27 cellular contexts compared by ENCODE assay signal in genomic region chr5:172436078-172436873, GRCh38. TPM values are rescaled to one million over a fixed set of nuclear protein-coding genes. Genes with fewer than 3 reads are reported as not detected.
A peak's percentile ranks its signal among the peaks of the same experiment; 100 is the strongest.
DNase-seq lines count a peak whose midpoint lies in the region; ATAC-seq and TF ChIP-seq lines count a peak whose summit lies in the region.
"Had no signal": no experiment of that assay in that cellular context is flagged by ENCODE, and none has a peak within 500 bp of the region (broad histone marks: within the 10 kb centered on the region; RNA-seq: fewer than 3 reads in every experiment).

No MANE protein-coding gene starts in this region.

- H3K27me3 ChIP-seq in esophagus muscularis mucosa (no peaks in the 10 kb centered on the region), ovary (no peaks in the 10 kb centered on the region), testis (no peaks in the 10 kb centered on the region)
- H3K27me3 ChIP-seq: MG63, Peyer's patch, SJCRH30 had no signal

- peak overlapping the region; percentile 96 to 99 (median 98) for H3K27ac Mint-ChIP-seq in brain
- H3K27ac Mint-ChIP-seq in activated CD4-positive, alpha-beta memory T cell treated with anti-CD3 and anti-CD28 coated beads, Interleukin-2, amount 10 ng/mL, durations not matched to agents 7 days and 5 days: no peak overlapping the region
- H3K27ac Mint-ChIP-seq: activated CD4-positive, alpha-beta T cell treated with anti-CD3 and anti-CD28 coated beads, Interleukin-2, amount 10 ng/mL, durations not matched to agents 7 days and 5 days; activated CD8-positive, alpha-beta memory T cell treated with anti-CD3 and anti-CD28 coated beads, Interleukin-2, amount 10 ng/mL, durations not matched to agents 7 days and 5 days; activated T-cell treated with anti-CD3 and anti-CD28 coated beads, Interleukin-2, amount 50 U/mL, for 72 hours; naive thymus-derived CD8-positive, alpha-beta T cell had no signal

- intact Hi-C loops in esophagus muscularis mucosa (cut with DNase I) (no loop called here), ovary (cut with DNase I) (no loop called here), testis (cut with DNase I; ENCODE audit: low total_unique reads) (no loop called here)

- DNase-seq in esophagus muscularis mucosa (ENCODE audit: extremely low spot score): no peak
- peak in 2 of 5 donors; percentile 14 to 33 for DNase-seq in ovary
- no peak for DNase-seq in testis
- DNase-seq in left lobe of liver (ENCODE audit: low spot score): no peak
- DNase-seq in HCEC 1CT: no peak
- no peak for DNase-seq in activated CD4-positive, alpha-beta memory T cell treated with anti-CD3 and anti-CD28 coated beads, Interleukin-2, amount 10 ng/mL, durations not matched to agents 7 days and 5 days
- DNase-seq: activated CD4-positive, alpha-beta T cell treated with anti-CD3 and anti-CD28 coated beads, Interleukin-2, amount 10 ng/mL, durations not matched to agents 7 days and 5 days; activated CD8-positive, alpha-beta memory T cell treated with anti-CD3 and anti-CD28 coated beads, Interleukin-2, amount 10 ng/mL, durations not matched to agents 7 days and 5 days; activated naive CD4-positive, alpha-beta T cell treated with Interleukin-2 at 50 U/mL for 16 hours; activated T-cell treated with anti-CD3 and anti-CD28 coated beads, Interleukin-2, amount 50 U/mL, for 72 hours; central memory CD4-positive, alpha-beta T cell; COR-L47; DMS79; KBM-7; MG63; naive thymus-derived CD8-positive, alpha-beta T cell; NCI-H1105 treated with DMSO at 0.1 percent for 48 hours; NCI-H2029; NCI-H526 treated with DMSO at 0.1 percent for 48 hours; occipital lobe; retina; SJCRH30; spleen; T1000 had no signal

- peaks cover 29% of the 10 kb centered on the region for H3K36me3 Mint-ChIP-seq in brain
- H3K36me3 Mint-ChIP-seq in activated CD4-positive, alpha-beta memory T cell treated with anti-CD3 and anti-CD28 coated beads, Interleukin-2, amount 10 ng/mL, durations not matched to agents 7 days and 5 days (ENCODE audit: low read depth): no peaks in the 10 kb centered on the region
- H3K36me3 Mint-ChIP-seq: activated CD8-positive, alpha-beta memory T cell treated with anti-CD3 and anti-CD28 coated beads, Interleukin-2, amount 10 ng/mL, durations not matched to agents 7 days and 5 days; naive thymus-derived CD8-positive, alpha-beta T cell had no signal

- H3K9me3 ChIP-seq in esophagus muscularis mucosa: no peaks in the 10 kb centered on the region
- H3K9me3 ChIP-seq in ovary: no peaks in the 10 kb centered on the region
- no peaks in the 10 kb centered on the region for H3K9me3 ChIP-seq in testis
- H3K9me3 ChIP-seq: MG63, Peyer's patch, SJCRH30, spleen had no signal

- H3K4me3 Mint-ChIP-seq in brain: no peak overlapping the region
- H3K4me3 Mint-ChIP-seq in activated CD4-positive, alpha-beta memory T cell treated with anti-CD3 and anti-CD28 coated beads, Interleukin-2, amount 10 ng/mL, durations not matched to agents 7 days and 5 days: no peak overlapping the region
- H3K4me3 Mint-ChIP-seq: activated CD4-positive, alpha-beta T cell treated with anti-CD3 and anti-CD28 coated beads, Interleukin-2, amount 10 ng/mL, durations not matched to agents 7 days and 5 days; activated CD8-positive, alpha-beta memory T cell treated with anti-CD3 and anti-CD28 coated beads, Interleukin-2, amount 10 ng/mL, durations not matched to agents 7 days and 5 days; activated T-cell treated with anti-CD3 and anti-CD28 coated beads, Interleukin-2, amount 50 U/mL, for 72 hours; naive thymus-derived CD8-positive, alpha-beta T cell had no signal

- H3K27me3 Mint-ChIP-seq in brain: peaks cover 3% of the 10 kb centered on the region
- peaks cover 5% of the 10 kb centered on the region for H3K27me3 Mint-ChIP-seq in activated CD4-positive, alpha-beta memory T cell treated with anti-CD3 and anti-CD28 coated beads, Interleukin-2, amount 10 ng/mL, durations not matched to agents 7 days and 5 days

- H3K27ac ChIP-seq in esophagus muscularis mucosa (replicated peaks in 1 of 4): peak overlapping the region; percentile 69 to 78 (median 72)
- H3K27ac ChIP-seq in ovary: peak overlapping the region; percentile 23 to 72
- H3K27ac ChIP-seq in testis: peak overlapping the region; percentile 45 to 72
- H3K27ac ChIP-seq: SJCRH30, spleen had no signal

- H3K4me1 ChIP-seq in esophagus muscularis mucosa (peaks cover 22 to 78% (median 64%) of the 10 kb centered on the region in 4 donors), ovary (ENCODE audit: insufficient read depth) (peaks cover 12% of the 10 kb centered on the region), testis (peaks cover 24% of the 10 kb centered on the region)

- TF ChIP-seq EP300 in esophagus muscularis mucosa (IDR thresholded peaks at IDR 0.05): no peak
- no peak for TF ChIP-seq EP300 in ovary (IDR thresholded peaks at IDR 0.05)

- peaks cover 0 to 3% (median 0%) of the 10 kb centered on the region in 5 experiments for H3K9me3 Mint-ChIP-seq in brain
- no peaks in the 10 kb centered on the region for H3K9me3 Mint-ChIP-seq in activated CD4-positive, alpha-beta memory T cell treated with anti-CD3 and anti-CD28 coated beads, Interleukin-2, amount 10 ng/mL, durations not matched to agents 7 days and 5 days
- H3K9me3 Mint-ChIP-seq: activated CD4-positive, alpha-beta T cell treated with anti-CD3 and anti-CD28 coated beads, Interleukin-2, amount 10 ng/mL, durations not matched to agents 7 days and 5 days; activated T-cell treated with anti-CD3 and anti-CD28 coated beads, Interleukin-2, amount 50 U/mL, for 72 hours; naive thymus-derived CD8-positive, alpha-beta T cell had no signal

- ATAC-seq in left lobe of liver (no peak), HG03175 (IDR thresholded peaks at IDR 0.05; ENCODE audit: unreplicated experiment) (no peak)
- ATAC-seq: activated CD8-positive, alpha-beta memory T cell treated with anti-CD3 and anti-CD28 coated beads, Interleukin-2, amount 10 ng/mL, durations not matched to agents 7 days and 5 days; activated T-cell treated with anti-CD3 and anti-CD28 coated beads, Interleukin-2, amount 50 U/mL, for 72 hours; naive thymus-derived CD8-positive, alpha-beta T cell had no signal

- 91% methylated on average over 7 of the region's 12 CpGs for WGBS in esophagus muscularis mucosa
- WGBS in ovary, 3 donors: 73 to 89% (median 87%) methylated on average over 12 of the region's 12 CpGs
- 88% methylated on average over 11 to 12 of the region's 12 CpGs for whole genome bisulfite sequencing in testis, 2 donors

- peaks cover 83% of the 10 kb centered on the region for H3K4me1 Mint-ChIP-seq in brain
- H3K4me1 Mint-ChIP-seq in activated CD4-positive, alpha-beta memory T cell treated with anti-CD3 and anti-CD28 coated beads, Interleukin-2, amount 10 ng/mL, durations not matched to agents 7 days and 5 days: no peaks in the 10 kb centered on the region
- H3K4me1 Mint-ChIP-seq: activated CD4-positive, alpha-beta T cell treated with anti-CD3 and anti-CD28 coated beads, Interleukin-2, amount 10 ng/mL, durations not matched to agents 7 days and 5 days; activated CD8-positive, alpha-beta memory T cell treated with anti-CD3 and anti-CD28 coated beads, Interleukin-2, amount 10 ng/mL, durations not matched to agents 7 days and 5 days; naive thymus-derived CD8-positive, alpha-beta T cell had no signal

- POLR2A ChIA-PET in activated CD4-positive, alpha-beta memory T cell treated with anti-CD3 and anti-CD28 coated beads, Interleukin-2, amount 10 ng/mL, durations not matched to agents 7 days and 5 days (lab: Charles Lee): no interaction called here

- CTCF ChIA-PET in activated CD4-positive, alpha-beta memory T cell treated with anti-CD3 and anti-CD28 coated beads, Interleukin-2, amount 10 ng/mL, durations not matched to agents 7 days and 5 days (lab: Charles Lee): interaction anchor here (0.9 kb wide), 1 partner anchor 261 kb away, joined by 3 read pairs; no protein-coding TSS in a partner anchor

- TF ChIP-seq POLR2A in esophagus muscularis mucosa (IDR thresholded peaks at IDR 0.05; ENCODE audit: low read depth) (no peak), ovary (IDR thresholded peaks at IDR 0.05) (no peak), testis (IDR thresholded peaks at IDR 0.05) (no peak)

- TF ChIP-seq CTCF in brain (conservative IDR thresholded peaks at IDR 0.05): no peak
- TF ChIP-seq CTCF in esophagus muscularis mucosa (IDR thresholded peaks at IDR 0.05): no peak
- TF ChIP-seq CTCF in ovary (IDR thresholded peaks at IDR 0.05): no peak
- no peak for TF ChIP-seq CTCF in testis (IDR thresholded peaks at IDR 0.05)

- H3K36me3 ChIP-seq in esophagus muscularis mucosa: peaks cover 0 to 11% (median 0%) of the 10 kb centered on the region in 4 donors
- H3K36me3 ChIP-seq in ovary: no peaks in the 10 kb centered on the region
- no peaks in the 10 kb centered on the region for H3K36me3 ChIP-seq in testis (ENCODE audit: low read depth, missing control alignments)
- H3K36me3 ChIP-seq: Peyer's patch, SJCRH30, spleen had no signal

- no peak overlapping the region for H3K4me3 ChIP-seq in esophagus muscularis mucosa
- H3K4me3 ChIP-seq in ovary: no peak overlapping the region
- H3K4me3 ChIP-seq in testis: no peak overlapping the region
- H3K4me3 ChIP-seq: MG63, Peyer's patch, SJCRH30, spleen had no signal

RNA-seq across cellular contexts. Expression of gene SH3PXD2B, which starts 18.0 kb away (rescaled TPM):
- polyA plus RNA-seq in brain (ENCODE audit: insufficient read depth, low read depth, low replicate concordance) (16.3 TPM), ovary (10 to 100 TPM; 16.6 to 49.9 TPM), testis (ENCODE audit: insufficient read depth, low read depth, low replicate concordance) (20.2 TPM)
- total RNA-seq in esophagus muscularis mucosa (10 to 100 TPM; 41.5 to 66.5 (median 49.2) TPM), ovary (10 to 100 TPM; 13.0 to 71.8 (median 61.1) TPM), testis (10 to 100 TPM; 18.3 to 29.4 TPM), left lobe of liver (3.8 TPM)
- total RNA-seq in activated CD4-positive, alpha-beta memory T cell treated with anti-CD3 and anti-CD28 coated beads, Interleukin-2, amount 10 ng/mL, durations not matched to agents 7 days and 5 days: under 1 TPM; 0.25 TPM
